ENCODE assay signal across 8 cellular contexts in genomic region chr18:9825571-9826073, GRCh38.
DNase-seq lines count a peak whose midpoint lies in the region; ATAC-seq and TF ChIP-seq lines count a peak whose summit lies in the region.

No MANE protein-coding gene starts in this region.

- DNase-seq in DMS 273 (lab: John Stamatoyannopoulos, UW; ENCODE audit: unreplicated experiment) (peak; percentile 36), DMS 273 treated with DMSO at 0.1 percent for 48 hours (lab: John Stamatoyannopoulos, UW) (no peak), adipocyte (ENCODE audit: low read depth) (peak; percentile 78), iris pigment epithelial cell (ENCODE audit: low read depth) (peak; percentile 93), tibial artery (no peak), NCI-H526 treated with DMSO at 0.1 percent for 48 hours (lab: John Stamatoyannopoulos, UW) (no peak)

- H3K4me1 ChIP-seq in adipocyte (ENCODE audit: control insufficient read depth, insufficient read depth, low read length) (peaks cover 43% of the 10 kb centered on the region), tibial artery (peaks cover 0 to 64% (median 42%) of the 10 kb centered on the region in 4 donors)

- TF ChIP-seq CTCF in tibial artery (IDR thresholded peaks at IDR 0.05): no peak

- H3K4me3 ChIP-seq in adipocyte (ENCODE audit: low read length): peak overlapping the region; percentile 38
- no peak overlapping the region for H3K4me3 ChIP-seq in tibial artery

- H3K27me3 ChIP-seq in adipocyte (replicated peaks; ENCODE audit: control insufficient read depth, insufficient read depth, low read length): no peaks in the 10 kb centered on the region
- no peaks in the 10 kb centered on the region for H3K27me3 ChIP-seq in tibial artery

- ATAC-seq in HG02973 (IDR thresholded peaks at IDR 0.05; ENCODE audit: unreplicated experiment): no peak
- no peak for ATAC-seq in GM18520 (IDR thresholded peaks at IDR 0.05; ENCODE audit: unreplicated experiment)

- H3K36me3 ChIP-seq in adipocyte (ENCODE audit: control insufficient read depth, insufficient read depth, low read length, severe bottlenecking) (no peaks in the 10 kb centered on the region), tibial artery (no peaks in the 10 kb centered on the region)

- peak overlapping the region; percentile 28 to 53 for H3K27ac ChIP-seq in tibial artery

- intact Hi-C loops in tibial artery (cut with DNase I; ENCODE audit: low total_unique reads): no loop called here

- H3K9me3 ChIP-seq in adipocyte (ENCODE audit: control insufficient read depth, low read length): no peaks in the 10 kb centered on the region
- H3K9me3 ChIP-seq in tibial artery: no peaks in the 10 kb centered on the region

- peak overlapping the region; percentile 50 for H3K9ac ChIP-seq in adipocyte (ENCODE audit: low read length)

Comparison
In these comparisons a context has a peak if more than half of its experiments do, and no peak if none do; other contexts are left out.
1. DNase-seq: peak in DMS 273 (single experiment), adipocyte (single experiment) and iris pigment epithelial cell (single experiment); none in DMS 273 treated with DMSO at 0.1 percent for 48 hours (single experiment), tibial artery (0 of 2) and NCI-H526 treated with DMSO at 0.1 percent for 48 hours (single experiment).